ENCODE assay signal across 27 cellular contexts in the genomic region with DNA sequence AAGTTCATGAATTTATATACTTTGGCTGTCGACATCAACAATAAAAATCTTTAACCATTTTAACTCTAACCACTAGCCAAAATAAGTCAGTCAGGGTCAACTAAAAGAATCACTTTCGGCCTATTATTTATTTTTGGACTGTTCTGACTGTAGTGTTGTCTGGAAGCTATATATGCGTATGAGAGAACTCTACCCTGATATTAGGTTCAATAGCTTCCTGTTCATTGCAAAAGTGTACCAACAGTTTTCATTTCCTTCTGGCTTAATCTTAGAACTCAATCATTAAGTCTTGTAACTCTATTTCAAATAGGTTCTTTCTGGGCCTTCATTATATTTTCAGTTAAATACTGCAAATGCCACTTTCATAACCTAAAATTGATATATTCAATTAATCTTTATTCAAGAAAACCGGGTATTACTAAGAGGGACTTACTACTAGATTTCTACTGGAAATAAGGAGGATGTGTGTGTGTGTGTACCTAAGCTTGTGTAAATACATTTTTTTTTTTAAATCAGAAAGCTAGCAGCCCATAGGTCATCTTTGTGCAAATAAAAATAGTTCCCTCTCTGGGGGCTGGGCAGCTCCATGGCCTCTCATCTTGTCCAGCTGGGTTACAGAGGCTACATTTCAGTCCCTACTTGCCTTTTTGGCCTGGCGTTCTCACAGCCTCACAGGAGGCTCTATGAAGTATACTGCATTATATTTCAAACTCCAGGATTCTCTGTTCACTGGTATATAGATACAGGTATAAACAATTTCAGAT. TPM values are rescaled to one million over a fixed set of nuclear protein-coding genes. Genes with fewer than 3 reads are reported as not detected.
DNase-seq lines count a peak whose midpoint lies in the region; FAIRE-seq and TF ChIP-seq lines count a peak whose summit lies in the region.
"Had no signal": no experiment of that assay in that cellular context is flagged by ENCODE, and none has a peak within 500 bp of the region (broad histone marks: within the 10 kb centered on the region; RNA-seq: fewer than 3 reads in every experiment).

No MANE protein-coding gene starts in this region.

- no peak overlapping the region for H3K14ac ChIP-seq in H1 (ENCODE audit: insufficient read length)

- DNase-seq in DMS153 (lab: John Stamatoyannopoulos, UW) (peak; percentile 40), DMS53 treated with DMSO at 0.1 percent for 48 hours (lab: John Stamatoyannopoulos, UW; ENCODE audit: unreplicated experiment) (peak; percentile 82), NCI-H69 (lab: John Stamatoyannopoulos, UW) (peak; percentile 72), H1 (ENCODE audit: low read depth in 1 of 2, low spot score in 2 of 2) (no peak), NCI-H1436 (lab: John Stamatoyannopoulos, UW) (no peak), GM10248 (ENCODE audit: extremely low spot score) (no peak), GDM1 (lab: John Stamatoyannopoulos, UW) (no peak)
- DNase-seq in activated CD4-positive, alpha-beta T cell treated with anti-CD3 and anti-CD28 coated beads, Interleukin-2, amount 10 ng/mL, durations not matched to agents 24 days and 14 days, result no peak
- DNase-seq: ACHN; CD4-positive, alpha-beta T cell; COR-L47; DMS 273 treated with DMSO at 0.1 percent for 48 hours; GF-D8; H7; HFFc6; MV-4-11; NCI-H2029; NCI-H2227 treated with DMSO at 0.1 percent for 48 hours; NCI-H524; PC-3; Right ventricle myocardium superior; T-cell had no signal

- no peak overlapping the region for H3K4ac ChIP-seq in H1 (replicated peaks; ENCODE audit: insufficient read length, low read depth, low read length)

- H3K9me3 Mint-ChIP-seq in activated CD4-positive, alpha-beta T cell treated with anti-CD3 and anti-CD28 coated beads, Interleukin-2, amount 10 ng/mL, durations not matched to agents 24 days and 14 days, result no peaks in the 10 kb centered on the region
- H3K9me3 Mint-ChIP-seq: CD4-positive, alpha-beta T cell; T-cell had no signal

- H3K9ac ChIP-seq in H1 (replicated peaks in 1 of 4; ENCODE audit: extremely low read depth in 1 of 4, low read depth in 3 of 4, low read length in 3 of 4), result no peak overlapping the region
- H3K9ac ChIP-seq: BLaER1 had no signal

- H3K27ac ChIP-seq in H1 (ENCODE audit: low read depth, low read length), result no peak overlapping the region
- H3K27ac ChIP-seq: BLaER1, SK-N-MC had no signal

- no peak overlapping the region for H4K5ac ChIP-seq in H1 (ENCODE audit: insufficient read length, low read depth, low read length)

- no peak overlapping the region for H2BK12ac ChIP-seq in H1 (ENCODE audit: low read depth, low read length)

- WGBS in H1 (ENCODE audit: extremely low coverage in 1 of 2, insufficient coverage in 1 of 2, insufficient read length in 1 of 2, insufficient replicate concordance in 2 of 2, low coverage in 1 of 2, low lambda C conversion rate in 2 of 2, missing lambda C conversion rate in 1 of 2), 2 experiments, result 85% methylated on average over 5 of the region's 5 CpGs; no CpG with 5 or more reads in 1 of the 2 experiments

- intact Hi-C loops in activated CD4-positive, alpha-beta T cell treated with anti-CD3 and anti-CD28 coated beads, Interleukin-2, amount 10 ng/mL, durations not matched to agents 24 days and 14 days (cut with micrococcal nuclease), result no loop called here

- H3K36me3 ChIP-seq in H1 (ENCODE audit: control insufficient read depth in 2 of 4, insufficient read depth in 4 of 4, low read length in 3 of 4), result no peaks in the 10 kb centered on the region
- H3K36me3 ChIP-seq: BLaER1 had no signal

- H2BK5ac ChIP-seq in H1 (ENCODE audit: low read depth, low read length), result no peak overlapping the region

- H2AK5ac ChIP-seq in H1 (ENCODE audit: low read depth, low read length), result no peak overlapping the region

- H3K9me3 ChIP-seq in H1 (ENCODE audit: insufficient read depth in 2 of 2, low read depth in 1 of 2, low read length in 1 of 2), result no peaks in the 10 kb centered on the region
- H3K9me3 ChIP-seq: BLaER1 had no signal

- H3K18ac ChIP-seq in H1 (ENCODE audit: extremely low read depth, low read length), result no peak overlapping the region; the same call in 1 of the 2 replicates

- TF ChIP-seq CTCF in H1 (IDR thresholded peaks at IDR 0.05; ENCODE audit: control extremely low read depth in 1 of 3, insufficient read depth in 1 of 3, low read depth in 1 of 3, low read length in 3 of 3), result no peak
- TF ChIP-seq CTCF in GM10248 (IDR thresholded peaks at IDR 0.05; ENCODE audit: control extremely low read depth, extremely low read depth, low read depth, missing control alignments), result no peak

- CTCF ChIA-PET in H1 (lab: Charles Lee; ENCODE audit: partially characterized antibody), result interaction anchor here (0.6 to 1.7 kb wide), 4 partner anchors 14 to 59 kb away, joined by 3 to 4 read pairs (median 3); no protein-coding TSS in a partner anchor
- CTCF ChIA-PET in GM10248 (lab: Yijun Ruan, JAX), result interaction anchor here (1.4 kb wide), 1 partner anchor 25 kb away, joined by 3 read pairs; no protein-coding TSS in a partner anchor

- peaks cover 1% of the 10 kb centered on the region for H3K27me3 Mint-ChIP-seq in activated CD4-positive, alpha-beta T cell treated with anti-CD3 and anti-CD28 coated beads, Interleukin-2, amount 10 ng/mL, durations not matched to agents 24 days and 14 days
- H3K27me3 Mint-ChIP-seq: CD4-positive, alpha-beta T cell; IgD-negative memory B cell had no signal

- no peak overlapping the region for H3K4me3 Mint-ChIP-seq in activated CD4-positive, alpha-beta T cell treated with anti-CD3 and anti-CD28 coated beads, Interleukin-2, amount 10 ng/mL, durations not matched to agents 24 days and 14 days
- H3K4me3 Mint-ChIP-seq: CD4-positive, alpha-beta T cell; HFFc6; IgD-negative memory B cell; T-cell had no signal

- no peak overlapping the region for H3K4me2 ChIP-seq in H1 (ENCODE audit: insufficient read depth in 1 of 2, low read depth in 2 of 2, low read length in 2 of 2)
- H3K4me2 ChIP-seq: BLaER1 had no signal

- no peak for TF ChIP-seq RAD21 in H1 (IDR thresholded peaks at IDR 0.05 in 1 of 2, conservative IDR thresholded peaks at IDR 0.05 in 1 of 2; ENCODE audit: low read depth in 2 of 2, low read length in 2 of 2)

- H3K36me3 Mint-ChIP-seq in activated CD4-positive, alpha-beta T cell treated with anti-CD3 and anti-CD28 coated beads, Interleukin-2, amount 10 ng/mL, durations not matched to agents 24 days and 14 days (ENCODE audit: low read depth), result no peaks in the 10 kb centered on the region
- H3K36me3 Mint-ChIP-seq: IgD-negative memory B cell, T-cell had no signal

- H3K4me1 Mint-ChIP-seq in activated CD4-positive, alpha-beta T cell treated with anti-CD3 and anti-CD28 coated beads, Interleukin-2, amount 10 ng/mL, durations not matched to agents 24 days and 14 days, result no peaks in the 10 kb centered on the region
- H3K4me1 Mint-ChIP-seq: IgD-negative memory B cell, T-cell had no signal

- H2AFZ ChIP-seq in H1 (ENCODE audit: low read length), result no peak overlapping the region

- H3K23me2 ChIP-seq in H1 (ENCODE audit: low read depth, low read length), result no peaks in the 10 kb centered on the region

- TF ChIP-seq POLR2A in H1 (IDR thresholded peaks at IDR 0.05; ENCODE audit: control extremely low read depth in 1 of 2, low read depth in 2 of 2, low read length in 2 of 2), result no peak

- no peak overlapping the region for H3K56ac ChIP-seq in H1 (replicated peaks; ENCODE audit: insufficient read length, low read depth, low read length)

- no peak overlapping the region for H2BK20ac ChIP-seq in H1 (ENCODE audit: low read length)

- no peak overlapping the region for H3K27ac Mint-ChIP-seq in activated CD4-positive, alpha-beta T cell treated with anti-CD3 and anti-CD28 coated beads, Interleukin-2, amount 10 ng/mL, durations not matched to agents 24 days and 14 days
- H3K27ac Mint-ChIP-seq: CD4-positive, alpha-beta T cell; HFFc6; IgD-negative memory B cell; T-cell had no signal

- POLR2A ChIA-PET in H1 (lab: Charles Lee; ENCODE audit: partially characterized antibody) (no interaction called here), GM10248 (lab: Yijun Ruan, JAX) (no interaction called here)

- no peak overlapping the region for H3K4me3 ChIP-seq in H1 (ENCODE audit: extremely low read depth in 1 of 4, insufficient read depth in 2 of 4, low read depth in 3 of 4, low read length in 4 of 4)
- H3K4me3 ChIP-seq: BLaER1, SK-N-MC had no signal

- H2BK120ac ChIP-seq in H1 (replicated peaks; ENCODE audit: low read depth, low read length), result peak overlapping the region; percentile 54

- H4K20me1 ChIP-seq in H1 (replicated peaks in 1 of 2; ENCODE audit: control insufficient read depth in 1 of 2, insufficient read depth in 2 of 2, low read length in 2 of 2), result no peaks in the 10 kb centered on the region
- H4K20me1 ChIP-seq: BLaER1 had no signal

- no peak overlapping the region for H4K8ac ChIP-seq in H1 (ENCODE audit: extremely low read depth, insufficient read depth, low read length)

- peaks cover 0 to 3% (median 0%) of the 10 kb centered on the region in 4 experiments; a peak in 1 of 7 replicates for H3K4me1 ChIP-seq in H1 (replicated peaks in 1 of 4; ENCODE audit: control insufficient read depth in 3 of 4, insufficient read depth in 4 of 4, low read length in 3 of 4)
- H3K4me1 ChIP-seq: BLaER1 had no signal

- FAIRE-seq in H1 (lab: Jason Lieb, UNC), result no peak

- H2BK15ac ChIP-seq in H1 (ENCODE audit: low read length), result no peak overlapping the region

- no peaks in the 10 kb centered on the region for H3K79me1 ChIP-seq in H1 (ENCODE audit: low read depth, low read length)

- H3K23ac ChIP-seq in H1 (ENCODE audit: insufficient read length), result no peak overlapping the region

- H3K79me2 ChIP-seq in H1 (ENCODE audit: control insufficient read depth in 1 of 2, insufficient read depth in 2 of 2, low read length in 2 of 2), result no peaks in the 10 kb centered on the region

- H4K91ac ChIP-seq in H1 (replicated peaks; ENCODE audit: insufficient read length, low read length), result no peak overlapping the region

- TF ChIP-seq EP300 in H1 (IDR thresholded peaks at IDR 0.05; ENCODE audit: borderline replicate concordance in 1 of 2, low read depth in 2 of 2, low read length in 2 of 2), result no peak

- peaks cover 0 to 1% (median 0%) of the 10 kb centered on the region in 4 experiments; a peak in 1 of 7 replicates for H3K27me3 ChIP-seq in H1 (replicated peaks in 1 of 4; ENCODE audit: control insufficient read depth in 3 of 4, extremely low read depth in 1 of 4, insufficient read depth in 3 of 4, low read length in 3 of 4)
- H3K27me3 ChIP-seq: BLaER1 had no signal

RNA-seq across cellular contexts. Expression of gene SERPINI2, which starts 5.8 kb away (rescaled TPM):
- total RNA-seq in H1 (2021; fragmentation: NEBNext Ultra II Directional; extraction: Animal tissue kit (Norgen Biotek cat#: 25700)), result 0.25 and 0.26 TPM in 2 replicates
- polyA plus RNA-seq in H1 (2011; rRNA removed), result not detected in 2 replicates
- polyA plus RNA-seq in H1 (2011; cell fraction: cytosol; rRNA removed), result 0.09 TPM
- polyA plus RNA-seq in H1 (2011; cell fraction: nucleus; rRNA removed), result 0.29 TPM
- polyA plus RNA-seq in H1 (2012, experiment 1 of 2), result 0.37 TPM in 1 of 4 replicates, not detected in the others
- not detected for polyA plus RNA-seq in H1 (2012, experiment 2 of 2)
- 0.18 TPM for polyA plus RNA-seq in H1 (2013, experiment 1 of 2)
- polyA plus RNA-seq in H1 (2013, experiment 2 of 2), result 0.20 TPM
- 0.37 TPM in 1 of 2 replicates, not detected in the other for polyA minus RNA-seq in H1 (2011; rRNA and poly(A)+ RNA removed)
- not detected for polyA minus RNA-seq in H1 (2011; cell fraction: cytosol; rRNA and poly(A)+ RNA removed)
- polyA minus RNA-seq in H1 (2011; cell fraction: nucleus; rRNA and poly(A)+ RNA removed), result not detected
- total RNA-seq in activated CD4-positive, alpha-beta T cell treated with anti-CD3 and anti-CD28 coated beads, Interleukin-2, amount 10 ng/mL, durations not matched to agents 24 days and 14 days, result not detected in 2 replicates
- total RNA-seq: CD4-positive, alpha-beta T cell; H7; HFFc6; M059J; PC-3; RPMI7951 had no signal
- polyA plus RNA-seq: IgD-negative memory B cell had no signal

Comparison
In these comparisons a context has a peak if more than half of its experiments do, and no peak if none do; other contexts are left out.
1. DNase-seq: peak in DMS153 (single experiment), DMS53 treated with DMSO at 0.1 percent for 48 hours (single experiment) and NCI-H69 (single experiment); none in H1 (0 of 2), NCI-H1436 (single experiment), activated CD4-positive, alpha-beta T cell treated with anti-CD3 and anti-CD28 coated beads, Interleukin-2, amount 10 ng/mL, durations not matched to agents 24 days and 14 days (single experiment), GM10248 (single experiment) and GDM1 (single experiment).